ENCODE assay signal across 1 cellular context in the genomic region with DNA sequence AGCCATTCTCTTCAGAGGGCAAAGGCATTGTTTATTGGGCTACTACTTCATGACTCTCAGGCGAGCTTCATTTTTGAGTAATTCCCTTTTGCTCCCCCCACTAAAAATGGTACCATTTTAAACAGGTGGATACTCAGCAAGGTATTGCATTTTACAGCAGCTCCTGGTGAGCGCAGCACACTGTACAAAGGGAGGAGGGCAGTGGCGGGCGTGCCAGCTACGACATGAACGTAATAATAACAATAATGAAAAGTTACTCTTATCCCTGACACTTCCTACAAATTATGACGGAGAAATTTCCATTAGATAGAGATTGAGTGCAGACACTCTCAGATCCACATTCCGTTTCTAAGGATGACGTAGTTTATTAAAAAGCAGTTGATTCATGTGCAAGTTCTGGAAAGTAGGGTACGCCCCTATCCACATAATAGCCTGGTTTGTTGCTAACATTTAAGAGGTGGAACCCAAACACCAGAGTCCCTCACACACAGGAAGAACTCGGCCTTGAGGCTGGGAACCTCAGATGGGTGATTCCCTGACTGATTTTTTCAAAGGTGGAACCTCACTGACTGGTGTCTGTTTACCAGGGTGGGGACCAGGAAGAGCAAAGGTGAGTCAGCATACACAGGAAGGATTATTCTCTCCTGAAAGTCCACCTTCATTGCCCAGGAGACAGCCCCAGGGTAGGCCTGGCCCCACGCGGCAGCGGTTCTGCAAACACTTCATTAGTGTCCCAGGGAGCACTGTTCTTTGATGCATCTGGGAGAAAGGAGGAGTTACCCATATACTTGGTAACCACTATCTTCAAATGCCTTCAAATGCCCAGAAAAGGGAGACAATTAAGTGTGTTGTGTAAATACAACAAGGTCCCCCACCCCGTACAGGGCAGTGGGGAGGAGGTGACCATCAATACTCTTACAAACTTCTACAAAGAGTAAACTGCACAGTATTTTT.
TF ChIP-seq lines count a peak whose summit lies in the region.

No MANE protein-coding gene starts in this region.

TF ChIP-seq in HepG2, 621 proteins besides CTCF, POLR2A, EP300 and RAD21 (continued from another document):
- TF ChIP-seq ZNF260 (CRISPR knock-in tag; IDR thresholded peaks at IDR 0.05; ENCODE audit: borderline replicate concordance, low read depth) (no peak), SOX6 (IDR thresholded peaks at IDR 0.05) (no peak), SOX6 (CRISPR knock-in tag; IDR thresholded peaks at IDR 0.05) (peak; percentile 94), TSC22D2 (CRISPR knock-in tag; IDR thresholded peaks at IDR 0.05; ENCODE audit: borderline replicate concordance) (no peak), FOXP1 (IDR thresholded peaks at IDR 0.05) (no peak), FOXP1 (CRISPR knock-in tag; IDR thresholded peaks at IDR 0.05) (peak; percentile 96), SOX5 (CRISPR knock-in tag; IDR thresholded peaks at IDR 0.05; ENCODE audit: borderline replicate concordance) (peak; percentile 88), ZNF557 (CRISPR knock-in tag; IDR thresholded peaks at IDR 0.05) (no peak), ZNF563 (CRISPR knock-in tag; IDR thresholded peaks at IDR 0.05) (no peak), SIX1 (CRISPR knock-in tag; IDR thresholded peaks at IDR 0.05; ENCODE audit: borderline replicate concordance) (peak; percentile 75; the same call in 1 of the 2 replicates), DNMT3B (CRISPR knock-in tag; conservative IDR thresholded peaks at IDR 0.05) (no peak; the same call in 1 of the 2 replicates), MATR3 (CRISPR knock-in tag; IDR thresholded peaks at IDR 0.05) (no peak), ZNF34 (CRISPR knock-in tag; IDR thresholded peaks at IDR 0.05; ENCODE audit: borderline replicate concordance) (0 out of 2 replicates have a peak, but pooled peaks have one; percentile 26)
- TF ChIP-seq, protein P1, sequence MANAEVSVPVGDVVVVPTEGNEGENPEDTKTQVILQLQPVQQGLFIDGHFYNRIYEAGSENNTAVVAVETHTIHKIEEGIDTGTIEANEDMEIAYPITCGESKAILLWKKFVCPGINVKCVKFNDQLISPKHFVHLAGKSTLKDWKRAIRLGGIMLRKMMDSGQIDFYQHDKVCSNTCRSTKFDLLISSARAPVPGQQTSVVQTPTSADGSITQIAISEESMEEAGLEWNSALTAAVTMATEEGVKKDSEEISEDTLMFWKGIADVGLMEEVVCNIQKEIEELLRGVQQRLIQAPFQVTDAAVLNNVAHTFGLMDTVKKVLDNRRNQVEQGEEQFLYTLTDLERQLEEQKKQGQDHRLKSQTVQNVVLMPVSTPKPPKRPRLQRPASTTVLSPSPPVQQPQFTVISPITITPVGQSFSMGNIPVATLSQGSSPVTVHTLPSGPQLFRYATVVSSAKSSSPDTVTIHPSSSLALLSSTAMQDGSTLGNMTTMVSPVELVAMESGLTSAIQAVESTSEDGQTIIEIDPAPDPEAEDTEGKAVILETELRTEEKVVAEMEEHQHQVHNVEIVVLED (CRISPR knock-in tag; IDR thresholded peaks at IDR 0.05; ENCODE audit: borderline replicate concordance): peak; percentile 45; the same call in 1 of the 2 replicates
- TF ChIP-seq, protein P2, sequence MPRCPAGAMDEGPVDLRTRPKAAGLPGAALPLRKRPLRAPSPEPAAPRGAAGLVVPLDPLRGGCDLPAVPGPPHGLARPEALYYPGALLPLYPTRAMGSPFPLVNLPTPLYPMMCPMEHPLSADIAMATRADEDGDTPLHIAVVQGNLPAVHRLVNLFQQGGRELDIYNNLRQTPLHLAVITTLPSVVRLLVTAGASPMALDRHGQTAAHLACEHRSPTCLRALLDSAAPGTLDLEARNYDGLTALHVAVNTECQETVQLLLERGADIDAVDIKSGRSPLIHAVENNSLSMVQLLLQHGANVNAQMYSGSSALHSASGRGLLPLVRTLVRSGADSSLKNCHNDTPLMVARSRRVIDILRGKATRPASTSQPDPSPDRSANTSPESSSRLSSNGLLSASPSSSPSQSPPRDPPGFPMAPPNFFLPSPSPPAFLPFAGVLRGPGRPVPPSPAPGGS (CRISPR knock-in tag; IDR thresholded peaks at IDR 0.05): no peak
